Comparison of ENCODE assay signal across 1 cellular context in the genomic region with DNA sequence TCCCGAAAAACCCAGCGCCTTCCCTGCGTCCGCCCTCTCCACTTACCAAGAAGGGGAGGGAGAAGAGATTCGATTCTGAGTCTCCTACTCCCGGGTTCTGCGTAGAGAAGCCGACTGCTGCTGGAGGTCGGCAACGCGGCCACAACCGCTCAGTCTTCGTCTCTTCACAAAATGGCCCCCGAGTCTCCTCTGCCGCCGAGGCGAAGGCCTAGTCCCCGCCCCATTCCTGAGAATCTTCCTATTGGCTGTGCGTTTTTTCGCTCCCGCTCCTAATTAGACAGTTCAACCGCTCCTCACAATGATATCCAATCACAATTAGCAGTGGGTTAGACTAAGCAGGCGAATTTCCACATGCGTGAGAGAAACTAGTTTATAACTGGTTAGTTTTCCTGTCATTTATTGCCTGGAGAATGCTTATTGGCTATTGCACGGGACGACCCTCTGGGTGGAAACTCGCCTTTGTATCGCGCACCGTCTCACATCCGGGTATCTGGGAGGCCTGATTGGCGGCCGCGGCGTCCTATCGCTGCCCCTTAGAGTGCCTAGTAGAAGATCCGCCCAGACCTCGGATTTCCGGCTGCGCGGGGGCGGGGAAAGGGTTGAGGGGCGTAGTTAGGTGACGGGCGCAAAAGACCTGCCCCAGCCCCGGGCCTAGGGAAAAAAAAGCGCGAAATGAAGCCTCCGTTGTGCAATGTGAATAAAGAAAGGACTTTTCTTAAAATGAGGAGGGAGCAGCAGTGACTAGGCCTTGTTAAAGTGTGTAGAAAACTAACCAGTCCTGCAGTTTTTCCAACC.
TF ChIP-seq lines count a peak whose summit lies in the region.

HNRNPC (minus strand) TSS at position 191 of the 795 bp plus-strand sequence. CDS start 35,249 bp downstream, outside the sequence.

TF ChIP-seq in GM12878, 131 proteins besides CTCF, POLR2A, EP300 and RAD21 (continued from another document):
- TF ChIP-seq ZBED1 (IDR thresholded peaks at IDR 0.05; ENCODE audit: borderline replicate concordance) (0 out of 2 replicates have a peak, but pooled peaks have one; percentile 57), PML (IDR thresholded peaks at IDR 0.05; ENCODE audit: low read length) (peak; percentile 93), EGR1 (IDR thresholded peaks at IDR 0.05; ENCODE audit: borderline replicate concordance in 1 of 2, low read depth in 2 of 2, low read length in 2 of 2) (peak in 1 of 2 experiments; percentile 92; a peak in 2 of 3 replicates), ZNF622 (IDR thresholded peaks at IDR 0.05) (no peak), STAT3 (IDR thresholded peaks at IDR 0.05; ENCODE audit: low read depth, low read length) (no peak), STAT1 (conservative IDR thresholded peaks at IDR 0.05) (0 out of 2 replicates have a peak, but pooled peaks have one; percentile 80), NR2F1 (conservative IDR thresholded peaks at IDR 0.05) (no peak), BHLHE40 (IDR thresholded peaks at IDR 0.05; ENCODE audit: borderline replicate concordance in 1 of 2, low read depth in 2 of 2, low read length in 1 of 2) (peak; percentile 8 to 38; a peak in 2 of 4 replicates), NR2C1 (IDR thresholded peaks at IDR 0.05) (peak; percentile 49), YY1 (IDR thresholded peaks at IDR 0.05; ENCODE audit: low read depth, low read length) (peak; percentile 96), ZNF207 (IDR thresholded peaks at IDR 0.05; ENCODE audit: borderline replicate concordance) (no peak; the same call in none of the 2 replicates), NR2C2 (IDR thresholded peaks at IDR 0.05; ENCODE audit: borderline replicate concordance, control insufficient read depth, insufficient read length, low read depth) (no peak), MEF2B (IDR thresholded peaks at IDR 0.05; ENCODE audit: partially characterized antibody, poor library complexity, severe bottlenecking) (no peak), MTA2 (IDR thresholded peaks at IDR 0.05; ENCODE audit: low read depth) (no peak), TCF12 (IDR thresholded peaks at IDR 0.05; ENCODE audit: low read depth, low read length) (peak; percentile 46; the same call in 1 of the 2 replicates), WRNIP1 (IDR thresholded peaks at IDR 0.05; ENCODE audit: borderline replicate concordance, low read depth, low read length) (no peak), IRF4 (IDR thresholded peaks at IDR 0.05; ENCODE audit: low read depth, low read length) (no peak), IRF3 (IDR thresholded peaks at IDR 0.05) (peak; percentile 100), SREBF2 (IDR thresholded peaks at IDR 0.05; ENCODE audit: low read length) (0 out of 2 replicates have a peak, but pooled peaks have one; percentile 15), KAT2A (conservative IDR thresholded peaks at IDR 0.05; ENCODE audit: control insufficient read depth, low read depth, low read length) (no peak), RBBP5 (conservative IDR thresholded peaks at IDR 0.05) (no peak; the same call in 1 of the 2 replicates)
- TF ChIP-seq, protein P1, sequence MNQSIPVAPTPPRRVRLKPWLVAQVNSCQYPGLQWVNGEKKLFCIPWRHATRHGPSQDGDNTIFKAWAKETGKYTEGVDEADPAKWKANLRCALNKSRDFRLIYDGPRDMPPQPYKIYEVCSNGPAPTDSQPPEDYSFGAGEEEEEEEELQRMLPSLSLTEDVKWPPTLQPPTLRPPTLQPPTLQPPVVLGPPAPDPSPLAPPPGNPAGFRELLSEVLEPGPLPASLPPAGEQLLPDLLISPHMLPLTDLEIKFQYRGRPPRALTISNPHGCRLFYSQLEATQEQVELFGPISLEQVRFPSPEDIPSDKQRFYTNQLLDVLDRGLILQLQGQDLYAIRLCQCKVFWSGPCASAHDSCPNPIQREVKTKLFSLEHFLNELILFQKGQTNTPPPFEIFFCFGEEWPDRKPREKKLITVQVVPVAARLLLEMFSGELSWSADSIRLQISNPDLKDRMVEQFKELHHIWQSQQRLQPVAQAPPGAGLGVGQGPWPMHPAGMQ (IDR thresholded peaks at IDR 0.05; ENCODE audit: borderline replicate concordance), result no peak
- TF ChIP-seq, protein P2, sequence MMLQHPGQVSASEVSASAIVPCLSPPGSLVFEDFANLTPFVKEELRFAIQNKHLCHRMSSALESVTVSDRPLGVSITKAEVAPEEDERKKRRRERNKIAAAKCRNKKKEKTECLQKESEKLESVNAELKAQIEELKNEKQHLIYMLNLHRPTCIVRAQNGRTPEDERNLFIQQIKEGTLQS (IDR thresholded peaks at IDR 0.05; ENCODE audit: borderline replicate concordance, extremely low read depth, low read depth, low read length), result no peak
- TF ChIP-seq, protein P3, sequence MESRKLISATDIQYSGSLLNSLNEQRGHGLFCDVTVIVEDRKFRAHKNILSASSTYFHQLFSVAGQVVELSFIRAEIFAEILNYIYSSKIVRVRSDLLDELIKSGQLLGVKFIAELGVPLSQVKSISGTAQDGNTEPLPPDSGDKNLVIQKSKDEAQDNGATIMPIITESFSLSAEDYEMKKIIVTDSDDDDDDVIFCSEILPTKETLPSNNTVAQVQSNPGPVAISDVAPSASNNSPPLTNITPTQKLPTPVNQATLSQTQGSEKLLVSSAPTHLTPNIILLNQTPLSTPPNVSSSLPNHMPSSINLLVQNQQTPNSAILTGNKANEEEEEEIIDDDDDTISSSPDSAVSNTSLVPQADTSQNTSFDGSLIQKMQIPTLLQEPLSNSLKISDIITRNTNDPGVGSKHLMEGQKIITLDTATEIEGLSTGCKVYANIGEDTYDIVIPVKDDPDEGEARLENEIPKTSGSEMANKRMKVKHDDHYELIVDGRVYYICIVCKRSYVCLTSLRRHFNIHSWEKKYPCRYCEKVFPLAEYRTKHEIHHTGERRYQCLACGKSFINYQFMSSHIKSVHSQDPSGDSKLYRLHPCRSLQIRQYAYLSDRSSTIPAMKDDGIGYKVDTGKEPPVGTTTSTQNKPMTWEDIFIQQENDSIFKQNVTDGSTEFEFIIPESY (IDR thresholded peaks at IDR 0.05), result no peak; the same call in 1 of the 2 replicates
- TF ChIP-seq, protein P4, sequence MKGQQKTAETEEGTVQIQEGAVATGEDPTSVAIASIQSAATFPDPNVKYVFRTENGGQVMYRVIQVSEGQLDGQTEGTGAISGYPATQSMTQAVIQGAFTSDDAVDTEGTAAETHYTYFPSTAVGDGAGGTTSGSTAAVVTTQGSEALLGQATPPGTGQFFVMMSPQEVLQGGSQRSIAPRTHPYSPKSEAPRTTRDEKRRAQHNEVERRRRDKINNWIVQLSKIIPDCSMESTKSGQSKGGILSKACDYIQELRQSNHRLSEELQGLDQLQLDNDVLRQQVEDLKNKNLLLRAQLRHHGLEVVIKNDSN (IDR thresholded peaks at IDR 0.05; ENCODE audit: borderline replicate concordance, extremely low read length, insufficient read depth, low read depth, low read length), result no peak
- TF ChIP-seq, protein P5, sequence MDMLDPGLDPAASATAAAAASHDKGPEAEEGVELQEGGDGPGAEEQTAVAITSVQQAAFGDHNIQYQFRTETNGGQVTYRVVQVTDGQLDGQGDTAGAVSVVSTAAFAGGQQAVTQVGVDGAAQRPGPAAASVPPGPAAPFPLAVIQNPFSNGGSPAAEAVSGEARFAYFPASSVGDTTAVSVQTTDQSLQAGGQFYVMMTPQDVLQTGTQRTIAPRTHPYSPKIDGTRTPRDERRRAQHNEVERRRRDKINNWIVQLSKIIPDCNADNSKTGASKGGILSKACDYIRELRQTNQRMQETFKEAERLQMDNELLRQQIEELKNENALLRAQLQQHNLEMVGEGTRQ (IDR thresholded peaks at IDR 0.05; ENCODE audit: borderline replicate concordance, low read depth, low read length), result no peak
